ENCODE assay signal across 19 cellular contexts in the genomic region with DNA sequence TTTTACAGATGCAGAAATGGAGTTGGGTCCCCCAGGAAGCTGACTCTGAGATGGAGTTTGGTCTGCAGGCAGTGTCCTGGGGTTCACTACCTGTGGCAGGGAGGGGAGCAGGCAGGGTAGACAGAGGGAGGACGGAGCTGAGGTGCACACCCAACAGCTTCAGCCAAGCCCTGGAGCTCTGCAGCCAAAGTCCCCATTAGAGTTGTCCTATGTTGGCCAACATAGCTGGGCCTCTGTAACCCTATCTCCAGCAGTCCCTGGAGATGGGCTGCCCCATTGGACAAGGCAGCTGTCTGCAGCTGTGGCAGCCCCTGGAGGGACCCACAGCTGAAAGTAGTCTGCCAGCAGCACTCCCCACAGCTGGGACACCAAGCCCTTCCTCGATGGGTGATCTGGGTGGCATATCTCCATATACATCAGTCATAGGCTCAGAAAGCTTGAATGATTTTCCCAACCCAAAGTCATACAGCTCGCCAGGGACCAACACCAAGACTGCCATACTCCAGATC. TPM values are rescaled to one million over a fixed set of nuclear protein-coding genes. Genes with fewer than 3 reads are reported as not detected.
DNase-seq lines count a peak whose midpoint lies in the region; ATAC-seq and TF ChIP-seq lines count a peak whose summit lies in the region.
"Had no signal": no experiment of that assay in that cellular context is flagged by ENCODE, and none has a peak within 500 bp of the region (broad histone marks: within the 10 kb centered on the region; RNA-seq: fewer than 3 reads in every experiment).

No MANE protein-coding gene starts in this region.

- H3K9me3 Mint-ChIP-seq in T-helper 2 cell treated with Interferon-gamma antibody and Interleukin-4, amounts not matched to agents 5 μg/mL and 100 μg/mL, for 36 hours, result peaks cover 1% of the 10 kb centered on the region
- H3K9me3 Mint-ChIP-seq in activated naive CD8-positive, alpha-beta T cell treated with anti-CD3 and anti-CD28 coated beads, Interleukin-2, amount 10 ng/mL, durations not matched to agents 7 days and 5 days, result peaks cover 4% of the 10 kb centered on the region

- peaks cover 63% of the 10 kb centered on the region for H3K4me1 ChIP-seq in KMS-11 (ENCODE audit: low read depth, poor library complexity, severe bottlenecking)
- peaks cover 30 to 93% (median 68%) of the 10 kb centered on the region in 6 donors for H3K4me1 ChIP-seq in spleen
- peaks cover 24 to 33% (median 27%) of the 10 kb centered on the region in 4 donors for H3K4me1 ChIP-seq in upper lobe of left lung
- H3K4me1 ChIP-seq: HAP-1 had no signal

- H3K27me3 Mint-ChIP-seq in T-helper 2 cell treated with Interferon-gamma antibody and Interleukin-4, amounts not matched to agents 5 μg/mL and 100 μg/mL, for 36 hours (ENCODE audit: low read depth), result no peaks in the 10 kb centered on the region
- H3K27me3 Mint-ChIP-seq in activated naive CD8-positive, alpha-beta T cell treated with anti-CD3 and anti-CD28 coated beads, Interleukin-2, amount 10 ng/mL, durations not matched to agents 7 days and 5 days, result no peaks in the 10 kb centered on the region

- no peaks in the 10 kb centered on the region for H3K79me2 ChIP-seq in KMS-11 (ENCODE audit: insufficient read depth, low read depth)
- H3K79me2 ChIP-seq: hepatocyte had no signal

- no peak for TF ChIP-seq EP300 in upper lobe of left lung (IDR thresholded peaks at IDR 0.05)

- no peaks in the 10 kb centered on the region for H3K27me3 ChIP-seq in KMS-11 (ENCODE audit: insufficient read depth, low read depth)
- no peaks in the 10 kb centered on the region for H3K27me3 ChIP-seq in spleen (replicated peaks in 1 of 7)
- H3K27me3 ChIP-seq in upper lobe of left lung, result no peaks in the 10 kb centered on the region
- H3K27me3 ChIP-seq: hepatocyte had no signal

- H3K9me3 ChIP-seq in spleen (no peaks in the 10 kb centered on the region), upper lobe of left lung (no peaks in the 10 kb centered on the region)
- H3K9me3 ChIP-seq: HAP-1 had no signal

- ATAC-seq in activated naive CD8-positive, alpha-beta T cell treated with anti-CD3 and anti-CD28 coated beads, Interleukin-2, amount 10 ng/mL, durations not matched to agents 7 days and 5 days (ENCODE audit: low read depth), result no peak
- no peak for ATAC-seq in GM21723 (IDR thresholded peaks at IDR 0.05; ENCODE audit: unreplicated experiment)
- ATAC-seq in upper lobe of left lung (ENCODE audit: low FRiP score in 2 of 2), result no peak
- ATAC-seq: left colon had no signal

- no peak overlapping the region for H3K4me3 ChIP-seq in KMS-11 (IDR thresholded peaks at IDR 0.05; ENCODE audit: insufficient read depth, low read depth, low read length)
- peak overlapping the region in 4 of 8 donors; percentile 34 to 82 (median 38) for H3K4me3 ChIP-seq in spleen
- H3K4me3 ChIP-seq in upper lobe of left lung, result no peak overlapping the region
- H3K4me3 ChIP-seq: HAP-1, hepatocyte had no signal

- H3K4me2 ChIP-seq in KMS-11, result peak overlapping the region; percentile 3; the same call in 1 of the 2 replicates
- H3K4me2 ChIP-seq: hepatocyte had no signal

- POLR2A ChIA-PET in activated naive CD8-positive, alpha-beta T cell treated with anti-CD3 and anti-CD28 coated beads, Interleukin-2, amount 10 ng/mL, durations not matched to agents 7 days and 5 days (lab: Charles Lee), result interaction anchor here (1.0 to 8.4 kb wide), 10 partner anchors 8 to 290 kb away, joined by 3 to 97 read pairs (median 6); a partner anchor contains a TSS

- intact Hi-C loops in spleen (cut with DNase I; ENCODE audit: low total_unique reads), result no loop called here

- peak overlapping the region; percentile 97 for H3K4me3 Mint-ChIP-seq in T-helper 2 cell treated with Interferon-gamma antibody and Interleukin-4, amounts not matched to agents 5 μg/mL and 100 μg/mL, for 36 hours
- H3K4me3 Mint-ChIP-seq in activated naive CD8-positive, alpha-beta T cell treated with anti-CD3 and anti-CD28 coated beads, Interleukin-2, amount 10 ng/mL, durations not matched to agents 7 days and 5 days, result peak overlapping the region; percentile 100

- peaks cover 13% of the 10 kb centered on the region for H3K36me3 Mint-ChIP-seq in T-helper 2 cell treated with Interferon-gamma antibody and Interleukin-4, amounts not matched to agents 5 μg/mL and 100 μg/mL, for 36 hours (ENCODE audit: low read depth)
- H3K36me3 Mint-ChIP-seq in activated naive CD8-positive, alpha-beta T cell treated with anti-CD3 and anti-CD28 coated beads, Interleukin-2, amount 10 ng/mL, durations not matched to agents 7 days and 5 days, result peaks cover 18% of the 10 kb centered on the region

- H3K9ac ChIP-seq in KMS-11, result no peak overlapping the region

- H3K36me3 ChIP-seq in KMS-11 (ENCODE audit: insufficient read depth) (no peaks in the 10 kb centered on the region), spleen (no peaks in the 10 kb centered on the region), upper lobe of left lung (peaks cover 0 to 51% (median 4%) of the 10 kb centered on the region in 4 donors)
- H3K36me3 ChIP-seq: HAP-1 had no signal

- TF ChIP-seq CTCF in KMS-11 (conservative IDR thresholded peaks at IDR 0.05; ENCODE audit: low read depth, low read length) (no peak), spleen (IDR thresholded peaks at IDR 0.05 in 8 of 11, conservative IDR thresholded peaks at IDR 0.05 in 3 of 11) (no peak), upper lobe of left lung (IDR thresholded peaks at IDR 0.05) (no peak)

- H3K27ac ChIP-seq in KMS-11 (no peak overlapping the region), spleen (peak overlapping the region; percentile 67 to 98 (median 92)), upper lobe of left lung (peak overlapping the region in 2 of 4 donors; percentile 14 to 74)
- H3K27ac ChIP-seq: hepatocyte, RWPE1 had no signal

- no peaks in the 10 kb centered on the region for H4K20me1 ChIP-seq in KMS-11 (ENCODE audit: insufficient read depth)

- TF ChIP-seq POLR2A in spleen (IDR thresholded peaks at IDR 0.05), result no peak
- TF ChIP-seq POLR2A in upper lobe of left lung (IDR thresholded peaks at IDR 0.05), result no peak

- 33 to 71% (median 64%) methylated on average over 2 to 3 of the region's 3 CpGs for WGBS in spleen, 5 donors
- 67 to 86% methylated on average over 1 to 3 of the region's 3 CpGs for WGBS in upper lobe of left lung, 2 donors

- H3K4me1 Mint-ChIP-seq in T-helper 2 cell treated with Interferon-gamma antibody and Interleukin-4, amounts not matched to agents 5 μg/mL and 100 μg/mL, for 36 hours (ENCODE audit: low read depth), result peaks cover 59% of the 10 kb centered on the region
- peaks cover 67% of the 10 kb centered on the region for H3K4me1 Mint-ChIP-seq in activated naive CD8-positive, alpha-beta T cell treated with anti-CD3 and anti-CD28 coated beads, Interleukin-2, amount 10 ng/mL, durations not matched to agents 7 days and 5 days

- peak overlapping the region; percentile 97 for H3K27ac Mint-ChIP-seq in T-helper 2 cell treated with Interferon-gamma antibody and Interleukin-4, amounts not matched to agents 5 μg/mL and 100 μg/mL, for 36 hours
- H3K27ac Mint-ChIP-seq in activated naive CD8-positive, alpha-beta T cell treated with anti-CD3 and anti-CD28 coated beads, Interleukin-2, amount 10 ng/mL, durations not matched to agents 7 days and 5 days, result peak overlapping the region; percentile 98

- DNase-seq in T-helper 2 cell treated with Interferon-gamma antibody and Interleukin-4, amounts not matched to agents 5 μg/mL and 100 μg/mL, for 36 hours (ENCODE audit: low spot score), result no peak
- DNase-seq in T-helper 2 cell (no peak), spleen (peak; percentile 77), upper lobe of left lung (no peak), GDM1 (lab: John Stamatoyannopoulos, UW) (no peak)
- no peak for DNase-seq in activated naive CD8-positive, alpha-beta T cell treated with anti-CD3 and anti-CD28 coated beads, Interleukin-2, amount 10 ng/mL, durations not matched to agents 7 days and 5 days
- DNase-seq: anterior cingulate cortex; dermis blood vessel endothelial cell; GF-D8; KBM-7; NCI-H187 treated with DMSO at 0.1 percent for 48 hours; stimulated activated CD4-positive, alpha-beta T cell treated with anti-CD3 and anti-CD28 coated beads, Interleukin-2, amount 100 ng/mL, for 48 hours; T1000 had no signal

- no peak overlapping the region for H2AFZ ChIP-seq in KMS-11 (ENCODE audit: low read depth)
- H2AFZ ChIP-seq: hepatocyte had no signal

RNA-seq across cellular contexts. Expression of a gene that starts 32.0 kb away (rescaled TPM):
- 1 to 10 TPM; 5.4 to 7.2 TPM for total RNA-seq in activated naive CD8-positive, alpha-beta T cell treated with anti-CD3 and anti-CD28 coated beads, Interleukin-2, amount 10 ng/mL, durations not matched to agents 7 days and 5 days
- total RNA-seq in spleen, result 10 to 100 TPM in 6 of 7 donors, 1 to 10 TPM in 1; 6.4 to 18.9 (median 11.6) TPM
- polyA plus RNA-seq in spleen, result 10 to 100 TPM in 1 of 3 donors, 1 to 10 TPM in 2; 7.7 to 10.4 (median 9.0) TPM
- 1 to 10 TPM; 3.0 to 8.3 (median 5.6) TPM for total RNA-seq in upper lobe of left lung
